ENCODE assay signal across 15 cellular contexts in genomic region chr2:45647346-45647745, GRCh38. TPM values are rescaled to one million over a fixed set of nuclear protein-coding genes. Genes with fewer than 3 reads are reported as not detected.
A peak's percentile ranks its signal among the peaks of the same experiment; 100 is the strongest.
DNase-seq lines count a peak whose midpoint lies in the region; ATAC-seq and TF ChIP-seq lines count a peak whose summit lies in the region.
"Had no signal": no experiment of that assay in that cellular context is flagged by ENCODE, and none has a peak within 500 bp of the region (broad histone marks: within the 10 kb centered on the region; RNA-seq: fewer than 3 reads in every experiment).

No MANE protein-coding gene starts in this region.

- POLR2A ChIA-PET in CD4-positive, alpha-beta T cell (lab: Charles Lee): no interaction called here

- peaks cover 16% of the 10 kb centered on the region for H3K36me3 Mint-ChIP-seq in CD4-positive, alpha-beta T cell (ENCODE audit: low read depth)

- H3K27ac ChIP-seq in CD4-positive, alpha-beta T cell (ENCODE audit: low read depth, low read length): no peak overlapping the region
- H3K27ac ChIP-seq in muscle layer of colon (ENCODE audit: low read depth, low read length) (peak overlapping the region; percentile 61), sigmoid colon (peak overlapping the region in 3 of 4 donors; percentile 39 to 99 (median 99)), GM23248 (no peak overlapping the region)
- H3K27ac ChIP-seq: KMS-11 had no signal

- H3K4me3 ChIP-seq in muscle layer of colon (ENCODE audit: low read depth in 1 of 2, low read length in 2 of 2) (no peak overlapping the region), sigmoid colon (no peak overlapping the region), BE2C (ENCODE audit: low read depth, low read length) (no peak overlapping the region), GM23248 (no peak overlapping the region)

- 62 to 89% methylated on average over 9 of the region's 9 CpGs for WGBS in sigmoid colon, 2 donors
- 93 to 95% methylated on average over 9 of the region's 9 CpGs for WGBS in GM23248 (ENCODE audit: low coverage in 1 of 2, low lambda C conversion rate in 2 of 2, missing lambda C conversion rate in 2 of 2), 2 experiments

- TF ChIP-seq EP300 in sigmoid colon (IDR thresholded peaks at IDR 0.05): no peak

- H4K20me1 ChIP-seq in GM23248 (ENCODE audit: insufficient read depth): no peaks in the 10 kb centered on the region

- H3K9ac ChIP-seq in muscle layer of colon (ENCODE audit: low read length) (no peak overlapping the region), GM23248 (no peak overlapping the region)
- H3K9ac ChIP-seq: KMS-11 had no signal

- peaks cover 12% of the 10 kb centered on the region for H3K27me3 ChIP-seq in CD4-positive, alpha-beta T cell (ENCODE audit: control insufficient read depth, insufficient read depth, low read length)
- H3K27me3 ChIP-seq in muscle layer of colon (ENCODE audit: control insufficient read depth in 1 of 2, insufficient read depth in 2 of 2, low read length in 2 of 2) (peaks cover 0 to 3% of the 10 kb centered on the region in 2 donors), sigmoid colon (peaks cover 0 to 4% (median 0%) of the 10 kb centered on the region in 3 donors), BE2C (no peaks in the 10 kb centered on the region), GM23248 (replicated peaks; ENCODE audit: insufficient read depth) (no peaks in the 10 kb centered on the region)

- no peak for TF ChIP-seq CTCF in CD4-positive, alpha-beta T cell (IDR thresholded peaks at IDR 0.05)
- TF ChIP-seq CTCF in sigmoid colon (IDR thresholded peaks at IDR 0.05) (no peak), BE2C (IDR thresholded peaks at IDR 0.05; ENCODE audit: low read depth, low read length) (no peak)

- H3K4me1 ChIP-seq in muscle layer of colon (ENCODE audit: insufficient read depth, low read length) (peaks cover 31% of the 10 kb centered on the region), sigmoid colon (peaks cover 0 to 46% (median 28%) of the 10 kb centered on the region in 4 donors), BE2C (peaks cover 15% of the 10 kb centered on the region), GM23248 (ENCODE audit: insufficient read depth) (no peaks in the 10 kb centered on the region)

- H3K36me3 ChIP-seq in muscle layer of colon (ENCODE audit: insufficient read depth, low read length) (no peaks in the 10 kb centered on the region), sigmoid colon (no peaks in the 10 kb centered on the region), BE2C (no peaks in the 10 kb centered on the region), GM23248 (ENCODE audit: low read depth) (no peaks in the 10 kb centered on the region)

- H3K79me2 ChIP-seq in GM23248 (ENCODE audit: insufficient read depth): peaks cover 10% of the 10 kb centered on the region

- no peaks in the 10 kb centered on the region for H3K9me2 ChIP-seq in GM23248 (ENCODE audit: insufficient read depth)

- no peak overlapping the region for H3K27ac Mint-ChIP-seq in CD4-positive, alpha-beta T cell
- H3K27ac Mint-ChIP-seq: H9 had no signal

- intact Hi-C loops in CD4-positive, alpha-beta T cell (cut with DNase I, micrococcal nuclease): loop anchor here (5.0 to 10.0 kb wide), 3 partner anchors 75 to 1267 kb away; partner anchors contain the start of gene MCFD2 (in 1 of the 2)
- intact Hi-C loops in sigmoid colon (cut with DNase I): no loop called here

- DNase-seq in CD4-positive, alpha-beta T cell: no peak
- DNase-seq in astrocyte of the hippocampus (ENCODE audit: low read depth, low spot score) (peak; percentile 26), sigmoid colon (no peak), BE2C (no peak), GM23248 (no peak)
- DNase-seq: ACHN; CD8-positive, alpha-beta memory T cell; COR-L47; DMS 273 treated with DMSO at 0.1 percent for 48 hours; H9 had no signal

- in situ Hi-C loops in GM23248 (cut with MboI): loop anchor here (5.0 to 10.0 kb wide), 2 partner anchors 127 to 290 kb away; no protein-coding TSS in a partner anchor

- no peak for ATAC-seq in CD4-positive, alpha-beta T cell (ENCODE audit: poor library complexity)
- no peak for ATAC-seq in HG02981 (IDR thresholded peaks at IDR 0.05; ENCODE audit: unreplicated experiment)
- ATAC-seq in GM21447 (IDR thresholded peaks at IDR 0.05; ENCODE audit: unreplicated experiment): no peak
- ATAC-seq: HepG2 had no signal

- CTCF ChIA-PET in CD4-positive, alpha-beta T cell (lab: Charles Lee): interaction anchor here (1.3 kb wide), 1 partner anchor 132 kb away, joined by 5 read pairs; no protein-coding TSS in a partner anchor

- H3K9me3 Mint-ChIP-seq in CD4-positive, alpha-beta T cell: no peaks in the 10 kb centered on the region
- H3K9me3 Mint-ChIP-seq: H9 had no signal

- peak overlapping the region; percentile 56 for H3K4me3 Mint-ChIP-seq in CD4-positive, alpha-beta T cell
- H3K4me3 Mint-ChIP-seq: H9 had no signal

- peaks cover 20% of the 10 kb centered on the region for H3K4me1 Mint-ChIP-seq in CD4-positive, alpha-beta T cell (ENCODE audit: low read depth)

- H3K4me2 ChIP-seq in GM23248 (ENCODE audit: unreplicated experiment): no peak overlapping the region
- H3K4me2 ChIP-seq: KMS-11 had no signal

- H3F3A ChIP-seq in GM23248 (ENCODE audit: insufficient read depth): peaks cover 7% of the 10 kb centered on the region; the same call in 1 of the 2 replicates

- no peak for TF ChIP-seq POLR2A in sigmoid colon (IDR thresholded peaks at IDR 0.05)

- H3K27me3 Mint-ChIP-seq in CD4-positive, alpha-beta T cell: peaks cover 20% of the 10 kb centered on the region

- no peaks in the 10 kb centered on the region for H3K9me3 ChIP-seq in CD4-positive, alpha-beta T cell (ENCODE audit: control insufficient read depth, low read length)
- H3K9me3 ChIP-seq in muscle layer of colon (ENCODE audit: low read length) (no peaks in the 10 kb centered on the region), sigmoid colon (no peaks in the 10 kb centered on the region), BE2C (no peaks in the 10 kb centered on the region), GM23248 (ENCODE audit: low read depth) (no peaks in the 10 kb centered on the region)

- no peak overlapping the region for H2AFZ ChIP-seq in GM23248

RNA-seq across cellular contexts. Expression of gene PRKCE, which starts 4.1 kb away (rescaled TPM):
- total RNA-seq in CD4-positive, alpha-beta T cell: 10 to 100 TPM; 24.9 to 26.2 TPM
- total RNA-seq in sigmoid colon: 10 to 100 TPM; 15.8 to 21.9 (median 19.2) TPM
- polyA plus RNA-seq in sigmoid colon (1 to 10 TPM; 3.0 to 7.7 (median 3.5) TPM), GM23248 (2016; fragmentation: Nextera tagmentation; extraction: Ambion mirVana) (7.0 TPM in 2 replicates)
- 34.0 TPM for polyA plus RNA-seq in BE2C (2012; ENCODE audit: insufficient read depth, insufficient read length, low read depth)
- 5.9 and 15.7 TPM in 2 replicates for total RNA-seq in GM23248 (2014; rRNA removed; shearing (Covaris generic))

RNA-seq across cellular contexts. Expression of gene SRBD1, which starts 36.3 kb away (rescaled TPM):
- 10 to 100 TPM; 14.2 to 16.0 TPM for total RNA-seq in CD4-positive, alpha-beta T cell
- total RNA-seq in sigmoid colon: 10 to 100 TPM; 13.3 to 31.4 (median 17.6) TPM
- 10 to 100 TPM in 1 of 3 donors, 1 to 10 TPM in 2; 9.0 to 16.0 (median 9.8) TPM for polyA plus RNA-seq in sigmoid colon
- polyA plus RNA-seq in BE2C (2012; ENCODE audit: insufficient read depth, insufficient read length, low read depth): 4.1 TPM
- 13.0 and 19.2 TPM in 2 replicates for total RNA-seq in GM23248 (2014; rRNA removed; shearing (Covaris generic))
- polyA plus RNA-seq in GM23248 (2016; fragmentation: Nextera tagmentation; extraction: Ambion mirVana): 8.1 and 9.9 TPM in 2 replicates

Comparison
In these comparisons a context has a peak if more than half of its experiments do, and no peak if none do; other contexts are left out.
1. H3K27ac ChIP-seq: peak in muscle layer of colon (single experiment) and sigmoid colon (3 of 4); none in CD4-positive, alpha-beta T cell (single experiment) and GM23248 (single experiment).